20 cellular contexts compared by ENCODE assay signal in genomic region chr10:132587175-132587574, GRCh38. TPM values are rescaled to one million over a fixed set of nuclear protein-coding genes. Genes with fewer than 3 reads are reported as not detected.
DNase-seq lines count a peak whose midpoint lies in the region; ATAC-seq and TF ChIP-seq lines count a peak whose summit lies in the region.
"Had no signal": no experiment of that assay in that cellular context is flagged by ENCODE, and none has a peak within 500 bp of the region (broad histone marks: within the 10 kb centered on the region; RNA-seq: fewer than 3 reads in every experiment).

No MANE protein-coding gene starts in this region.

- no peak overlapping the region for H3K9ac ChIP-seq in neuronal stem cell (ENCODE audit: low read depth, low read length, poor library complexity)
- H3K9ac ChIP-seq in mesendoderm (ENCODE audit: low read length), result no peak overlapping the region

- H3K36me3 ChIP-seq in left ventricle myocardium inferior, result no peaks in the 10 kb centered on the region
- H3K36me3 ChIP-seq in neuronal stem cell (replicated peaks in 1 of 2; ENCODE audit: control insufficient read depth in 2 of 2, insufficient read depth in 2 of 2, low read length in 2 of 2), result no peaks in the 10 kb centered on the region
- no peaks in the 10 kb centered on the region for H3K36me3 ChIP-seq in mesendoderm (ENCODE audit: control insufficient read depth, insufficient read depth, low read length)
- H3K36me3 ChIP-seq: SJSA1, WERI-Rb-1 had no signal

- no CpG with 5 or more reads among the region's 11 CpGs for WGBS in neuronal stem cell (ENCODE audit: extremely low coverage in 2 of 2, insufficient read length in 2 of 2, insufficient replicate concordance in 1 of 2), 2 donors
- no CpG with 5 or more reads among the region's 11 CpGs for whole genome bisulfite sequencing in mesendoderm (ENCODE audit: extremely low coverage, insufficient coverage, low lambda C conversion rate)

- H3K27ac Mint-ChIP-seq in endothelial cell (ENCODE audit: unreplicated experiment), result peak overlapping the region; percentile 73
- H3K27ac Mint-ChIP-seq: activated naive CD8-positive, alpha-beta T cell treated with anti-CD3 and anti-CD28 coated beads, Interleukin-2, amount 10 ng/mL, durations not matched to agents 7 days and 5 days; T-helper 1 cell treated with Interleukin-12 subunit alpha and Interleukin-12 subunit beta and Interleukin-4 antibody, amounts not matched to agents 30 μg/mL and 1 μg/mL, for 36 hours had no signal

- TF ChIP-seq CTCF in left ventricle myocardium inferior (IDR thresholded peaks at IDR 0.05; ENCODE audit: borderline replicate concordance) (no peak), endothelial cell (IDR thresholded peaks at IDR 0.05; ENCODE audit: unreplicated experiment) (no peak)

- ATAC-seq in Right ventricle myocardium superior (ENCODE audit: poor library complexity), result no peak
- ATAC-seq: body of pancreas; HepG2; stimulated activated naive CD8-positive, alpha-beta T cell treated with anti-CD3 and anti-CD28 coated beads, Interleukin-15, amount 100 ng/mL, for 72 hours had no signal

- peaks cover 98% of the 10 kb centered on the region for H3K4me1 ChIP-seq in left ventricle myocardium inferior
- H3K4me1 ChIP-seq in neuronal stem cell (ENCODE audit: control insufficient read depth in 2 of 2, insufficient read depth in 1 of 2, low read depth in 1 of 2, low read length in 2 of 2), result peaks cover 7 to 8% of the 10 kb centered on the region in 2 donors
- no peaks in the 10 kb centered on the region for H3K4me1 ChIP-seq in mesendoderm (ENCODE audit: control insufficient read depth, low read depth, low read length)

- intact Hi-C loops in left ventricle myocardium inferior (cut with micrococcal nuclease) (no loop called here), Right ventricle myocardium superior (cut with DNase I) (loop anchor here (5.0 kb wide), 1 partner anchor 45 kb away; no protein-coding TSS in a partner anchor)

- H3K56ac ChIP-seq in mesendoderm (ENCODE audit: low read length), result no peak overlapping the region

- H3K18ac ChIP-seq in neuronal stem cell (ENCODE audit: low read length) (peak overlapping the region; percentile 35), mesendoderm (ENCODE audit: low read length) (no peak overlapping the region)

- no peaks in the 10 kb centered on the region for H3K27me3 ChIP-seq in left ventricle myocardium inferior (ENCODE audit: low read depth)
- no peaks in the 10 kb centered on the region for H3K27me3 ChIP-seq in neuronal stem cell (ENCODE audit: control insufficient read depth in 3 of 3, insufficient read depth in 3 of 3, low read depth in 1 of 3, low read length in 3 of 3)
- H3K27me3 ChIP-seq in mesendoderm (ENCODE audit: insufficient read depth, low read length, poor library complexity), result no peaks in the 10 kb centered on the region
- H3K27me3 ChIP-seq: body of pancreas, SJSA1 had no signal

- H3K4me2 ChIP-seq in neuronal stem cell (ENCODE audit: insufficient read depth, low read length, poor library complexity, severe bottlenecking) (no peak overlapping the region), mesendoderm (ENCODE audit: low read length) (no peak overlapping the region)
- H3K4me2 ChIP-seq: PC-9 had no signal

- peaks cover 8% of the 10 kb centered on the region for H3K36me3 Mint-ChIP-seq in endothelial cell (ENCODE audit: low read depth, unreplicated experiment)

- no peak overlapping the region for H4K5ac ChIP-seq in mesendoderm (ENCODE audit: low read length)

- peaks cover 10% of the 10 kb centered on the region for H3K27me3 Mint-ChIP-seq in endothelial cell (ENCODE audit: unreplicated experiment)
- H3K27me3 Mint-ChIP-seq: stimulated activated naive CD8-positive, alpha-beta T cell treated with anti-CD3 and anti-CD28 coated beads, Interleukin-15, amount 100 ng/mL, for 72 hours had no signal

- no peaks in the 10 kb centered on the region for H3K9me3 Mint-ChIP-seq in endothelial cell (ENCODE audit: unreplicated experiment)
- H3K9me3 Mint-ChIP-seq: stimulated activated naive CD8-positive, alpha-beta T cell treated with anti-CD3 and anti-CD28 coated beads, Interleukin-15, amount 100 ng/mL, for 72 hours had no signal

- H3K23ac ChIP-seq in neuronal stem cell (ENCODE audit: low read depth, low read length, poor library complexity) (no peak overlapping the region), mesendoderm (ENCODE audit: low read length) (no peak overlapping the region)

- DNase-seq in left ventricle myocardium inferior (no peak), Right ventricle myocardium superior (no peak), endothelial cell (ENCODE audit: low spot score) (no peak), neuronal stem cell (ENCODE audit: low spot score) (no peak), mesendoderm (no peak), nucleus accumbens (lab: John Stamatoyannopoulos, UW) (no peak), caudate nucleus (lab: John Stamatoyannopoulos, UW) (no peak)
- DNase-seq in stimulated activated CD4-positive, alpha-beta T cell treated with anti-CD3 and anti-CD28 coated beads, Interleukin-2, amount 100 ng/mL, for 48 hours, result no peak
- DNase-seq: activated CD8-positive, alpha-beta memory T cell treated with anti-CD3 and anti-CD28 coated beads for 24 hours; activated naive CD8-positive, alpha-beta T cell treated with anti-CD3 and anti-CD28 coated beads, Interleukin-2, amount 10 ng/mL, durations not matched to agents 7 days and 5 days; body of pancreas; MM.1S; NCI-H1694; NCI-H226; PC-9; stimulated activated naive CD8-positive, alpha-beta T cell treated with anti-CD3 and anti-CD28 coated beads, Interleukin-15, amount 100 ng/mL, for 72 hours; WERI-Rb-1 had no signal

- H4K8ac ChIP-seq in neuronal stem cell (ENCODE audit: low read depth, low read length) (peak overlapping the region; percentile 7), mesendoderm (ENCODE audit: low read depth, low read length) (no peak overlapping the region)

- H3K4me3 ChIP-seq in left ventricle myocardium inferior (no peak overlapping the region), neuronal stem cell (ENCODE audit: low read length in 2 of 2) (no peak overlapping the region), mesendoderm (ENCODE audit: low read length) (no peak overlapping the region)
- H3K4me3 ChIP-seq: body of pancreas, PC-9, SJSA1 had no signal

- no peak overlapping the region for H3K4me3 Mint-ChIP-seq in endothelial cell (ENCODE audit: unreplicated experiment)
- H3K4me3 Mint-ChIP-seq: activated naive CD8-positive, alpha-beta T cell treated with anti-CD3 and anti-CD28 coated beads, Interleukin-2, amount 10 ng/mL, durations not matched to agents 7 days and 5 days; stimulated activated naive CD8-positive, alpha-beta T cell treated with anti-CD3 and anti-CD28 coated beads, Interleukin-15, amount 100 ng/mL, for 72 hours; T-helper 1 cell treated with Interleukin-12 subunit alpha and Interleukin-12 subunit beta and Interleukin-4 antibody, amounts not matched to agents 30 μg/mL and 1 μg/mL, for 36 hours had no signal

- H2AK5ac ChIP-seq in neuronal stem cell (ENCODE audit: low read depth, low read length) (no peak overlapping the region), mesendoderm (ENCODE audit: low read length) (no peak overlapping the region)

- no peaks in the 10 kb centered on the region for H3K79me2 ChIP-seq in mesendoderm (ENCODE audit: control insufficient read depth, insufficient read depth, low read length)

- no peak overlapping the region for H2BK5ac ChIP-seq in neuronal stem cell (ENCODE audit: low read length)
- H2BK5ac ChIP-seq in mesendoderm (ENCODE audit: low read length), result no peak overlapping the region

- H2AFZ ChIP-seq in neuronal stem cell (ENCODE audit: low read length), result no peak overlapping the region
- H2AFZ ChIP-seq: PC-9 had no signal

- H3K27ac ChIP-seq in left ventricle myocardium inferior (replicated peaks) (peak overlapping the region; percentile 86), neuronal stem cell (replicated peaks; ENCODE audit: low read length) (no peak overlapping the region), mesendoderm (ENCODE audit: low read depth, low read length) (no peak overlapping the region), caudate nucleus (ENCODE audit: low read depth, low read length) (no peak overlapping the region)
- H3K27ac ChIP-seq: PC-9, SJSA1, WERI-Rb-1 had no signal

- H3K9me3 ChIP-seq in left ventricle myocardium inferior (replicated peaks) (no peaks in the 10 kb centered on the region), neuronal stem cell (replicated peaks in 1 of 2; ENCODE audit: control insufficient read depth in 2 of 2, insufficient read depth in 1 of 2, low read depth in 1 of 2, low read length in 2 of 2) (peaks cover 3 to 5% of the 10 kb centered on the region in 2 donors)
- H3K9me3 ChIP-seq: body of pancreas, SJSA1 had no signal

- H2BK15ac ChIP-seq in neuronal stem cell (ENCODE audit: low read length) (no peak overlapping the region), mesendoderm (replicated peaks; ENCODE audit: low read depth) (no peak overlapping the region)

- no peak overlapping the region for H4K91ac ChIP-seq in neuronal stem cell (ENCODE audit: low read depth, low read length, poor library complexity)

- H3K79me1 ChIP-seq in neuronal stem cell (ENCODE audit: low read depth, low read length) (peaks cover 11% of the 10 kb centered on the region), mesendoderm (ENCODE audit: low read length) (peaks cover 5% of the 10 kb centered on the region)

- H3K14ac ChIP-seq in neuronal stem cell (ENCODE audit: low read length), result no peak overlapping the region

- H3K4ac ChIP-seq in neuronal stem cell (ENCODE audit: low read length) (no peak overlapping the region), mesendoderm (ENCODE audit: low read depth, low read length) (no peak overlapping the region)

- no peak overlapping the region for H2BK120ac ChIP-seq in neuronal stem cell (ENCODE audit: low read depth, low read length)
- no peak overlapping the region for H2BK120ac ChIP-seq in mesendoderm (ENCODE audit: low read depth, low read length)

- no peak overlapping the region for H2BK12ac ChIP-seq in neuronal stem cell (ENCODE audit: low read length)

- peaks cover 53% of the 10 kb centered on the region for H3K4me1 Mint-ChIP-seq in endothelial cell (ENCODE audit: unreplicated experiment)

RNA-seq across cellular contexts. Expression of gene INPP5A, which starts 49.6 kb away (rescaled TPM):
- total RNA-seq in left ventricle myocardium inferior (105 TPM), Right ventricle myocardium superior (99.1 TPM), endothelial cell (ENCODE audit: unreplicated experiment) (45.2 TPM)
- 13.4 TPM for polyA plus RNA-seq in neuronal stem cell (2013, experiment 1 of 2)
- 13.7 TPM for polyA plus RNA-seq in neuronal stem cell (2013, experiment 2 of 2)
- polyA plus RNA-seq in mesendoderm (2013, experiment 1 of 2), result 17.5 TPM
- 18.1 TPM for polyA plus RNA-seq in mesendoderm (2013, experiment 2 of 2)
